ENCODE assay signal across 8 cellular contexts in the genomic region with DNA sequence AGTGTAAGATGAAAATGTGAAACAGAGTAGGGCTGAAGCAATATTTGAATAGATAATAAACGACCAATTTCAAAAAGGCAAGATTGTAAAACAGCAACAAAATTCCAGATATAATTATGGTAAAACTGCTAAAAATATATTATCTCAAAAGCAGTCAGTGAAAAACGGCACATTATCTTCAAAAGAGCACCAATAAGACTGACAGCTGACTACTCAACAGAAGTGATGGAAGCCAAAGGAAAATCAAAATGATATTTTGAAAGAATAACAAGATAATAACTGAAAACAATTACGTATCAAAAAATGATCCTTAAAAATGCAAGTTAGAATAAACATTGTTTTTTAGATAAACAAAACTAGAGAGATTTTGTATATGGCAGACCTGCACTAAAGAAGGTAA.
"Had no signal": no experiment of that assay in that cellular context is flagged by ENCODE, and none has a peak within 500 bp of the region (broad histone marks: within the 10 kb centered on the region; RNA-seq: fewer than 3 reads in every experiment).

No MANE protein-coding gene starts in this region.

- H3K9ac ChIP-seq: GM23248 had no signal

- H3K4me3 ChIP-seq: GM23248, HAP-1 had no signal

- ATAC-seq: HCT116 had no signal

- H3K9me3 ChIP-seq: HAP-1 had no signal

- H3K36me3 ChIP-seq: HAP-1 had no signal

- H3K27ac ChIP-seq: GM23248, HL-60 had no signal

- H2AFZ ChIP-seq: GM23248 had no signal

- DNase-seq: GM23248, GOT3, H7, HFFc6, KG1 had no signal

- H3K4me1 ChIP-seq: HAP-1 had no signal
